8 cellular contexts compared by ENCODE assay signal in the genomic region with DNA sequence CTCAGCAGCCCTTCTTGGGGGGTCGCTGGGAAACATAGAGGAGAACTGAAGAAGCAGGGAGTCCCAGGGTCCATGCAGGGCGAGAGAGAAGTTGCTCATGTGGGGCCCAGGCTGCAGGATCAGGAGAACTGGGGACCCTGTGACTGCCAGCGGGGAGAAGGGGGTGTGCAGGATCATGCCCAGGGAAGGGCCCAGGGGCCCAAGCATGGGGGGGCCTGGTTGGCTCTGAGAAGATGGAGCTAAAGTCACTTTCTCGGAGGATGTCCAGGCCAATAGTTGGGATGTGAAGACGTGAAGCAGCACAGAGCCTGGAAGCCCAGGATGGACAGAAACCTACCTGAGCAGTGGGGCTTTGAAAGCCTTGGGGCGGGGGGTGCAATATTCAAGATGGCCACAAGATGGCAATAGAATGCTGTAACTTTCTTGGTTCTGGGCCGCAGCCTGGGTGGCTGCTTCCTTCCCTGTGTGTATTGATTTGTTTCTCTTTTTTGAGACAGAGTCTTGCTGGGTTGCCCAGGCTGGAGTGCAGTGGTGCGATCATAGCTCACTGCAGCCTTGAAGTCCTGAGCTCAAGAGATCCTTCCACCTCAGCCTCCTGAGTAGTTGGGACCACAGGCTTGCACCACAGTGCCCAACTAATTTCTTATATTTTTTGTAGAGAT. TPM values are rescaled to one million over a fixed set of nuclear protein-coding genes. Genes with fewer than 3 reads are reported as not detected.
A peak's percentile ranks its signal among the peaks of the same experiment; 100 is the strongest.
DNase-seq lines count a peak whose midpoint lies in the region; ATAC-seq, FAIRE-seq and TF ChIP-seq lines count a peak whose summit lies in the region.

No MANE protein-coding gene starts in this region.

- TF ChIP-seq POLR2A in A549 (IDR thresholded peaks at IDR 0.05; ENCODE audit: low read length) (no peak), body of pancreas (IDR thresholded peaks at IDR 0.05) (no peak)

- WGBS in A549 (ENCODE audit: missing lambda C conversion rate): 14% methylated on average over 8 of the region's 8 CpGs
- WGBS in body of pancreas, 2 donors: 20 to 22% methylated on average over 8 of the region's 8 CpGs

- peak; percentile 96 to 97 for TF ChIP-seq RAD21 in A549 (conservative IDR thresholded peaks at IDR 0.05 in 1 of 2, IDR thresholded peaks at IDR 0.05 in 1 of 2)

- H3K4me3 ChIP-seq in A549: no peak overlapping the region
- H3K4me3 ChIP-seq in body of pancreas: no peak overlapping the region

- FAIRE-seq in A549 (lab: Jason Lieb, UNC): peak; percentile 99

- no peak for TF ChIP-seq EP300 in A549 (IDR thresholded peaks at IDR 0.05)

- ATAC-seq in A549 (peak; percentile 89 to 91), GM18517 (IDR thresholded peaks at IDR 0.05; ENCODE audit: unreplicated experiment) (peak; percentile 43), body of pancreas (peak; percentile 78), GM19351 (IDR thresholded peaks at IDR 0.05; ENCODE audit: unreplicated experiment) (no peak)

- DNase-seq in A549 (ENCODE audit: low read depth in 1 of 2, low spot score in 1 of 2): peak; percentile 69 to 78
- DNase-seq in NCI-H2081 treated with DMSO at 0.1 percent for 48 hours (lab: John Stamatoyannopoulos, UW): peak; percentile 24
- peak; percentile 64 for DNase-seq in UCSD-AML1 (lab: John Stamatoyannopoulos, UW; ENCODE audit: unreplicated experiment)
- peak; percentile 82 to 88 (median 86) for DNase-seq in body of pancreas
- DNase-seq in iPS-NIHi11 (ENCODE audit: low spot score): peak; percentile 86
- DNase-seq in stimulated activated CD4-positive, alpha-beta T cell treated with anti-CD3 and anti-CD28 coated beads, Interleukin-12 subunit alpha, Interleukin-12 subunit beta, amount 100 ng/mL, for 4 hours: peak; percentile 59

- H3K9me3 ChIP-seq in A549 (no peaks in the 10 kb centered on the region), body of pancreas (no peaks in the 10 kb centered on the region)

- H3K4me1 ChIP-seq in A549: peaks cover 15% of the 10 kb centered on the region
- peaks cover 30% of the 10 kb centered on the region for H3K4me1 ChIP-seq in body of pancreas

- H3K36me3 ChIP-seq in body of pancreas (replicated peaks in 1 of 2; ENCODE audit: insufficient read depth in 1 of 2, low read depth in 2 of 2): no peaks in the 10 kb centered on the region

- intact Hi-C loops in body of pancreas (cut with DNase I): no loop called here

- peak; percentile 93 for TF ChIP-seq CTCF in A549 (IDR thresholded peaks at IDR 0.05)
- peak; percentile 93 to 99 (median 98) for TF ChIP-seq CTCF in body of pancreas (IDR thresholded peaks at IDR 0.05)

- POLR2A ChIA-PET in A549 (lab: Yijun Ruan, JAX): no interaction called here

- no peak overlapping the region for H3K4me2 ChIP-seq in A549

- no peaks in the 10 kb centered on the region for H3K27me3 ChIP-seq in body of pancreas

- CTCF ChIA-PET in A549 (lab: Yijun Ruan, JAX): interaction anchor here (0.6 to 9.0 kb wide), 62 partner anchors 11 to 892 kb away, joined by 3 to 186 read pairs (median 5); a partner anchor contains a TSS

- H3K27ac ChIP-seq in A549 (peak overlapping the region in 1 of 2 experiments; percentile 61; a peak in 3 of 6 replicates), body of pancreas (peak overlapping the region in 3 of 4 donors; percentile 68 to 79 (median 72))

TF ChIP-seq in A549, 52 proteins besides CTCF, POLR2A, EP300 and RAD21:
- TF ChIP-seq POLR2AphosphoS2 (conservative IDR thresholded peaks at IDR 0.05; ENCODE audit: low read length) (no peak), CEBPB (IDR thresholded peaks at IDR 0.05) (0 out of 4 replicates have a peak, but pooled peaks of 1 of the 2 experiments have one; percentile 20), SMC3 (IDR thresholded peaks at IDR 0.05) (peak; percentile 85), RCOR1 (IDR thresholded peaks at IDR 0.05; ENCODE audit: low read depth, low read length) (no peak)

RNA-seq across cellular contexts. Expression of a gene that starts 3.4 kb away (rescaled TPM):
- polyA plus RNA-seq in A549 (2011; rRNA removed) (not detected in 2 replicates), A549 (2017; fragmentation: RNase III; extraction: RNeasy Plus Mini Kit Qiagen cat#74134 plus additional on column Dnase treatment) (not detected in 3 replicates)
- polyA plus RNA-seq in A549 (2012; cell fraction: cytosol; rRNA removed): not detected in 2 replicates
- not detected in 2 replicates for polyA plus RNA-seq in A549 (2012; cell fraction: nucleus; rRNA removed)
- polyA minus RNA-seq in A549 (2011; rRNA and poly(A)+ RNA removed): not detected in 2 replicates
- not detected for total RNA-seq in body of pancreas

Comparison
In these comparisons a context has a peak if more than half of its experiments do, and no peak if none do; other contexts are left out.
1. DNase-seq: peak in every context shown above with its lines; median percentile 86 in iPS-NIHi11; 86 in body of pancreas; 74 in A549; 64 in UCSD-AML1; 59 in stimulated activated CD4-positive, alpha-beta T cell treated with anti-CD3 and anti-CD28 coated beads, Interleukin-12 subunit alpha, Interleukin-12 subunit beta, amount 100 ng/mL, for 4 hours; 24 in NCI-H2081 treated with DMSO at 0.1 percent for 48 hours.